In genomic region chr5:157113007-157113406, GRCh38 we compare ENCODE assay signal across 1 cellular context.
TF ChIP-seq lines count a peak whose summit lies in the region.

No MANE protein-coding gene starts in this region.

TF ChIP-seq in GM12878, 131 proteins besides CTCF, POLR2A, EP300 and RAD21:
- TF ChIP-seq RAD51 (IDR thresholded peaks at IDR 0.05) (no peak), CUX1 (IDR thresholded peaks at IDR 0.05; ENCODE audit: insufficient replicate concordance, low read depth, low read length) (no peak), RCOR1 (conservative IDR thresholded peaks at IDR 0.05; ENCODE audit: low read depth, low read length) (no peak), YBX1 (IDR thresholded peaks at IDR 0.05) (no peak), ZNF217 (IDR thresholded peaks at IDR 0.05) (no peak), MLLT1 (IDR thresholded peaks at IDR 0.05) (no peak), IRF5 (IDR thresholded peaks at IDR 0.05; ENCODE audit: borderline replicate concordance) (no peak), IRF3 (IDR thresholded peaks at IDR 0.05) (no peak)
